ENCODE assay signal across 8 cellular contexts in genomic region chr17:50721194-50722010, GRCh38. TPM values are rescaled to one million over a fixed set of nuclear protein-coding genes. Genes with fewer than 3 reads are reported as not detected.
DNase-seq lines count a peak whose midpoint lies in the region; ATAC-seq, FAIRE-seq and TF ChIP-seq lines count a peak whose summit lies in the region.

No MANE protein-coding gene starts in this region.

- no peaks in the 10 kb centered on the region for H3K9me3 Mint-ChIP-seq in activated naive CD8-positive, alpha-beta T cell treated with anti-CD3 and anti-CD28 coated beads, Interleukin-2, amount 50 U/mL, for 24 hours

- TF ChIP-seq EP300 in HepG2 (IDR thresholded peaks at IDR 0.05; ENCODE audit: low read depth in 2 of 2, low read length in 2 of 2), result no peak
- TF ChIP-seq EP300 in HepG2 (CRISPR knock-in tag; IDR thresholded peaks at IDR 0.05; ENCODE audit: borderline replicate concordance), result no peak
- TF ChIP-seq EP300 in upper lobe of left lung (IDR thresholded peaks at IDR 0.05), result no peak

- H3K4me2 ChIP-seq in HepG2 (ENCODE audit: low read depth, low read length), result peak overlapping the region; percentile 95

- no peaks in the 10 kb centered on the region for H3K36me3 ChIP-seq in BJ (ENCODE audit: control insufficient read depth, insufficient read depth, low read length)
- H3K36me3 ChIP-seq in HUES6 (ENCODE audit: control insufficient read depth, insufficient read depth, low read length), result no peaks in the 10 kb centered on the region; the same call in 1 of the 2 replicates
- peaks cover 1 to 6% of the 10 kb centered on the region in 2 experiments; a peak in 1 of 5 replicates for H3K36me3 ChIP-seq in HepG2 (replicated peaks in 1 of 2; ENCODE audit: control insufficient read depth in 1 of 2, insufficient read depth in 2 of 2, low read length in 2 of 2)
- peaks cover 0 to 4% (median 0%) of the 10 kb centered on the region in 4 donors for H3K36me3 ChIP-seq in upper lobe of left lung

- H3K4me3 ChIP-seq in BJ (ENCODE audit: low read depth, low read length) (peak overlapping the region; percentile 96), HUES6 (ENCODE audit: low read depth, low read length) (peak overlapping the region; percentile 91), HepG2 (replicated peaks in 1 of 3; ENCODE audit: insufficient read depth in 1 of 3, low read depth in 2 of 3, low read length in 3 of 3) (peak overlapping the region; percentile 82 to 96 (median 94); a peak in 5 of 6 replicates), upper lobe of left lung (peak overlapping the region; percentile 19 to 82 (median 76))

- H3K27ac Mint-ChIP-seq in activated naive CD8-positive, alpha-beta T cell treated with anti-CD3 and anti-CD28 coated beads, Interleukin-2, amount 50 U/mL, for 24 hours, result peak overlapping the region; percentile 99

- CTCF ChIA-PET in BJ (lab: Yijun Ruan, JAX) (no interaction called here), HepG2 (lab: Yijun Ruan, JAX; ENCODE audit: low intra/inter-chr PET ratio, low total read pairs) (no interaction called here)

- no peak for TF ChIP-seq RAD21 in HepG2 (CRISPR knock-in tag; IDR thresholded peaks at IDR 0.05)

- H3K9ac ChIP-seq in HUES6 (ENCODE audit: low read length) (peak overlapping the region; percentile 10), HepG2 (ENCODE audit: insufficient read depth, low read depth, low read length) (peak overlapping the region; percentile 97)

- intact Hi-C loops in HepG2 (cut with micrococcal nuclease; ENCODE audit: unreplicated experiment), result no loop called here

- POLR2A ChIA-PET in BJ (lab: Charles Lee) (no interaction called here), HepG2 (lab: Yijun Ruan, JAX) (interaction anchor here (1.2 to 1.3 kb wide), 2 partner anchors 13 to 178 kb away, joined by 3 to 6 read pairs; partner anchors contain the start of gene ANKRD40)

- H3K79me2 ChIP-seq in HepG2 (ENCODE audit: insufficient read depth, low read length), result peaks cover 69% of the 10 kb centered on the region

- in situ Hi-C loops in HepG2 (cut with HindIII; ENCODE audit: extremely low pct_ligation_motif_present, low pct_unique_long_range_greater_than_20kb), result no loop called here

- H4K20me1 ChIP-seq in HepG2 (ENCODE audit: insufficient read depth, low read length), result peaks cover 68% of the 10 kb centered on the region

- no peaks in the 10 kb centered on the region for H3K9me3 ChIP-seq in HUES6 (ENCODE audit: control insufficient read depth, insufficient read depth, low read depth, low read length)
- H3K9me3 ChIP-seq in HepG2 (ENCODE audit: low read length), result no peaks in the 10 kb centered on the region
- no peaks in the 10 kb centered on the region for H3K9me3 ChIP-seq in upper lobe of left lung

- H3K27me3 Mint-ChIP-seq in activated naive CD8-positive, alpha-beta T cell treated with anti-CD3 and anti-CD28 coated beads, Interleukin-2, amount 50 U/mL, for 24 hours, result no peaks in the 10 kb centered on the region

- H3K27ac ChIP-seq in HUES6 (ENCODE audit: low read depth, low read length), result no peak overlapping the region
- peak overlapping the region; percentile 95 for H3K27ac ChIP-seq in HepG2 (ENCODE audit: extremely low read length, insufficient read depth, low read length)
- peak overlapping the region in 3 of 4 donors; percentile 96 to 99 (median 98) for H3K27ac ChIP-seq in upper lobe of left lung

- peaks cover 26% of the 10 kb centered on the region for H3K36me3 Mint-ChIP-seq in activated naive CD8-positive, alpha-beta T cell treated with anti-CD3 and anti-CD28 coated beads, Interleukin-2, amount 50 U/mL, for 24 hours (ENCODE audit: low read depth)

- no TSS peak for BruUV-seq in HepG2 (replicated peaks; lab: Mats Ljungman, UMichigan)

- WGBS in HepG2 (ENCODE audit: low lambda C conversion rate), result 6% methylated on average over 7 of the region's 7 CpGs
- 6% methylated on average over 7 of the region's 7 CpGs for WGBS in upper lobe of left lung, 2 donors

- FAIRE-seq in HepG2 (lab: Jason Lieb, UNC), result peak; percentile 12

- DNase-seq in BJ (ENCODE audit: low read depth) (no peak), HepG2 (ENCODE audit: low spot score) (no peak), upper lobe of left lung (no peak), NCI-H187 (lab: John Stamatoyannopoulos, UW) (no peak), iPS-NIHi11 (ENCODE audit: low spot score) (no peak)
- DNase-seq in activated naive CD8-positive, alpha-beta T cell treated with anti-CD3 and anti-CD28 coated beads, Interleukin-2, amount 50 U/mL, for 24 hours, result no peak

- no peaks in the 10 kb centered on the region for H3K27me3 ChIP-seq in BJ (ENCODE audit: control insufficient read depth, insufficient read depth, low read length)
- no peaks in the 10 kb centered on the region for H3K27me3 ChIP-seq in HUES6 (ENCODE audit: control insufficient read depth, insufficient read depth, low read length)
- H3K27me3 ChIP-seq in HepG2 (ENCODE audit: control insufficient read depth in 1 of 2, insufficient read depth in 2 of 2, low read length in 2 of 2), result no peaks in the 10 kb centered on the region
- H3K27me3 ChIP-seq in upper lobe of left lung, result no peaks in the 10 kb centered on the region

- H3K4me1 Mint-ChIP-seq in activated naive CD8-positive, alpha-beta T cell treated with anti-CD3 and anti-CD28 coated beads, Interleukin-2, amount 50 U/mL, for 24 hours, result peaks cover 46% of the 10 kb centered on the region

- H2AFZ ChIP-seq in HepG2 (ENCODE audit: low read length), result no peak overlapping the region

- peak overlapping the region; percentile 88 for H3K4me3 Mint-ChIP-seq in activated naive CD8-positive, alpha-beta T cell treated with anti-CD3 and anti-CD28 coated beads, Interleukin-2, amount 50 U/mL, for 24 hours

- TF ChIP-seq CTCF in BJ (IDR thresholded peaks at IDR 0.05; ENCODE audit: insufficient read depth, low read depth, low read length) (no peak), HepG2 (CRISPR knock-in tag; IDR thresholded peaks at IDR 0.05) (no peak), upper lobe of left lung (IDR thresholded peaks at IDR 0.05) (no peak)

- H3K4me1 ChIP-seq in HUES6 (ENCODE audit: control insufficient read depth, insufficient read depth, low read length), result peaks cover 16% of the 10 kb centered on the region
- H3K4me1 ChIP-seq in HepG2 (ENCODE audit: insufficient read depth, low read length), result peaks cover 70% of the 10 kb centered on the region
- H3K4me1 ChIP-seq in upper lobe of left lung, result peaks cover 39 to 54% (median 48%) of the 10 kb centered on the region in 4 donors

- TF ChIP-seq POLR2A in HepG2 (IDR thresholded peaks at IDR 0.05; ENCODE audit: insufficient read depth in 1 of 2, low read depth in 2 of 2, low read length in 2 of 2) (no peak), upper lobe of left lung (IDR thresholded peaks at IDR 0.05) (no peak)

- ATAC-seq in activated naive CD8-positive, alpha-beta T cell treated with anti-CD3 and anti-CD28 coated beads, Interleukin-2, amount 50 U/mL, for 24 hours, result peak; percentile 17
- ATAC-seq in HepG2 (no peak), upper lobe of left lung (ENCODE audit: low FRiP score in 2 of 2) (no peak), HG03460 (IDR thresholded peaks at IDR 0.05; ENCODE audit: unreplicated experiment) (no peak)

RNA-seq across cellular contexts. Expression of gene LUC7L3, which starts 2.0 kb away (rescaled TPM):
- 55.6 and 63.2 TPM in 2 replicates for polyA plus RNA-seq in BJ (2011; rRNA removed)
- polyA minus RNA-seq in BJ (2011; rRNA and poly(A)+ RNA removed), result 7.6 and 8.8 TPM in 2 replicates
- 60.2 and 108 TPM in 2 replicates for total RNA-seq in HepG2 (2016; rRNA removed; fragmentation: Illumina TruSeq; extraction: Trizol)
- total RNA-seq in HepG2 (2016; cell fraction: cytosol; rRNA removed; fragmentation: Illumina TruSeq; extraction: Trizol; ENCODE audit: low read depth), result 18.8 and 26.1 TPM in 2 replicates
- 62.5 and 109 TPM in 2 replicates for total RNA-seq in HepG2 (2016; cell fraction: insoluble cytoplasmic fraction; rRNA removed; fragmentation: Illumina TruSeq; extraction: Trizol)
- total RNA-seq in HepG2 (2016; cell fraction: membrane; rRNA removed; fragmentation: Illumina TruSeq; extraction: Trizol), result 14.5 and 18.9 TPM in 2 replicates
- 195 TPM in 2 replicates for total RNA-seq in HepG2 (2016; cell fraction: nucleus; rRNA removed; fragmentation: Illumina TruSeq; extraction: Trizol)
- polyA plus RNA-seq in HepG2 (2011; rRNA removed), result 95.9 and 120 TPM in 2 replicates
- 30.0 and 34.7 TPM in 2 replicates for polyA plus RNA-seq in HepG2 (2011; cell fraction: cytosol; rRNA removed)
- 415 and 478 TPM in 2 replicates for polyA plus RNA-seq in HepG2 (2011; cell fraction: nucleus; rRNA removed)
- 194 and 235 TPM in 2 replicates for polyA plus RNA-seq in HepG2 (2012)
- 7.1 and 8.6 TPM in 2 replicates for polyA plus RNA-seq in HepG2 (2016; cell fraction: cytosol; fragmentation: Illumina TruSeq; extraction: Trizol; ENCODE audit: low read depth)
- polyA plus RNA-seq in HepG2 (2016; cell fraction: insoluble cytoplasmic fraction; fragmentation: Illumina TruSeq; extraction: Trizol; ENCODE audit: low read depth), result 136 and 147 TPM in 2 replicates
- polyA plus RNA-seq in HepG2 (2016; cell fraction: membrane; fragmentation: Illumina TruSeq; extraction: Trizol; ENCODE audit: low read depth), result 13.0 and 18.1 TPM in 2 replicates
- polyA plus RNA-seq in HepG2 (2016; cell fraction: nucleus; fragmentation: Illumina TruSeq; extraction: Trizol; ENCODE audit: insufficient read depth, low read depth), result 530 TPM in 2 replicates
- polyA minus RNA-seq in HepG2 (2011; rRNA and poly(A)+ RNA removed; ENCODE audit: low replicate concordance), result 33.0 and 52.4 TPM in 2 replicates
- 14.1 and 14.4 TPM in 2 replicates for polyA minus RNA-seq in HepG2 (2011; cell fraction: cytosol; rRNA and poly(A)+ RNA removed)
- 321 and 363 TPM in 2 replicates for polyA minus RNA-seq in HepG2 (2011; cell fraction: nucleus; rRNA and poly(A)+ RNA removed)
- total RNA-seq in upper lobe of left lung, result 100 to 1,000 TPM in 2 of 6 donors, 10 to 100 TPM in 4; 38.2 to 625 (median 91.4) TPM

RNA-seq across cellular contexts. Expression of gene ANKRD40, which starts 13.7 kb away (rescaled TPM):
- 19.0 and 29.5 TPM in 2 replicates for polyA plus RNA-seq in BJ (2011; rRNA removed)
- 17.5 and 22.8 TPM in 2 replicates for polyA minus RNA-seq in BJ (2011; rRNA and poly(A)+ RNA removed)
- total RNA-seq in HepG2 (2016; rRNA removed; fragmentation: Illumina TruSeq; extraction: Trizol), result 46.4 and 52.4 TPM in 2 replicates
- total RNA-seq in HepG2 (2016; cell fraction: cytosol; rRNA removed; fragmentation: Illumina TruSeq; extraction: Trizol; ENCODE audit: low read depth), result 14.8 and 17.0 TPM in 2 replicates
- total RNA-seq in HepG2 (2016; cell fraction: insoluble cytoplasmic fraction; rRNA removed; fragmentation: Illumina TruSeq; extraction: Trizol), result 43.9 and 45.1 TPM in 2 replicates
- 53.6 and 57.7 TPM in 2 replicates for total RNA-seq in HepG2 (2016; cell fraction: membrane; rRNA removed; fragmentation: Illumina TruSeq; extraction: Trizol)
- total RNA-seq in HepG2 (2016; cell fraction: nucleus; rRNA removed; fragmentation: Illumina TruSeq; extraction: Trizol), result 27.7 and 32.1 TPM in 2 replicates
- 30.2 and 35.0 TPM in 2 replicates for polyA plus RNA-seq in HepG2 (2011; rRNA removed)
- polyA plus RNA-seq in HepG2 (2011; cell fraction: cytosol; rRNA removed), result 20.9 and 27.5 TPM in 2 replicates
- 14.0 and 17.7 TPM in 2 replicates for polyA plus RNA-seq in HepG2 (2011; cell fraction: nucleus; rRNA removed)
- 25.7 and 26.1 TPM in 2 replicates for polyA plus RNA-seq in HepG2 (2012)
- polyA plus RNA-seq in HepG2 (2016; cell fraction: cytosol; fragmentation: Illumina TruSeq; extraction: Trizol; ENCODE audit: low read depth), result 12.7 TPM in 2 replicates
- polyA plus RNA-seq in HepG2 (2016; cell fraction: insoluble cytoplasmic fraction; fragmentation: Illumina TruSeq; extraction: Trizol; ENCODE audit: low read depth), result 37.2 and 46.0 TPM in 2 replicates
- 34.9 and 37.7 TPM in 2 replicates for polyA plus RNA-seq in HepG2 (2016; cell fraction: membrane; fragmentation: Illumina TruSeq; extraction: Trizol; ENCODE audit: low read depth)
- polyA plus RNA-seq in HepG2 (2016; cell fraction: nucleus; fragmentation: Illumina TruSeq; extraction: Trizol; ENCODE audit: insufficient read depth, low read depth), result 52.0 and 58.7 TPM in 2 replicates
- polyA minus RNA-seq in HepG2 (2011; rRNA and poly(A)+ RNA removed; ENCODE audit: low replicate concordance), result 22.7 and 24.6 TPM in 2 replicates
- 31.7 and 31.9 TPM in 2 replicates for polyA minus RNA-seq in HepG2 (2011; cell fraction: cytosol; rRNA and poly(A)+ RNA removed)
- 21.2 and 23.9 TPM in 2 replicates for polyA minus RNA-seq in HepG2 (2011; cell fraction: nucleus; rRNA and poly(A)+ RNA removed)
- 10 to 100 TPM; 27.9 to 52.9 (median 43.7) TPM for total RNA-seq in upper lobe of left lung

RNA-seq across cellular contexts. Expression of gene ANKRD40CL, which starts 45.9 kb away (rescaled TPM):
- polyA plus RNA-seq in BJ (2011; rRNA removed), result not detected in 2 replicates
- not detected in 2 replicates for polyA minus RNA-seq in BJ (2011; rRNA and poly(A)+ RNA removed)
- 0.11 TPM in 1 of 2 replicates, not detected in the other for total RNA-seq in HepG2 (2016; rRNA removed; fragmentation: Illumina TruSeq; extraction: Trizol)
- total RNA-seq in HepG2 (2016; cell fraction: cytosol; rRNA removed; fragmentation: Illumina TruSeq; extraction: Trizol; ENCODE audit: low read depth), result 0.35 TPM in 1 of 2 replicates, not detected in the other
- not detected in 2 replicates for total RNA-seq in HepG2 (2016; cell fraction: insoluble cytoplasmic fraction; rRNA removed; fragmentation: Illumina TruSeq; extraction: Trizol)
- total RNA-seq in HepG2 (2016; cell fraction: membrane; rRNA removed; fragmentation: Illumina TruSeq; extraction: Trizol), result 0.52 TPM in 1 of 2 replicates, not detected in the other
- not detected in 2 replicates for total RNA-seq in HepG2 (2016; cell fraction: nucleus; rRNA removed; fragmentation: Illumina TruSeq; extraction: Trizol)
- polyA plus RNA-seq in HepG2 (2011; rRNA removed), result 0.03 and 0.09 TPM in 2 replicates
- polyA plus RNA-seq in HepG2 (2011; cell fraction: cytosol; rRNA removed), result 0.05 TPM in 1 of 2 replicates, not detected in the other
- 0.03 TPM in 1 of 2 replicates, not detected in the other for polyA plus RNA-seq in HepG2 (2011; cell fraction: nucleus; rRNA removed)
- 0.27 and 0.63 TPM in 2 replicates for polyA plus RNA-seq in HepG2 (2012)
- not detected in 2 replicates for polyA plus RNA-seq in HepG2 (2016; cell fraction: cytosol; fragmentation: Illumina TruSeq; extraction: Trizol; ENCODE audit: low read depth)
- not detected in 2 replicates for polyA plus RNA-seq in HepG2 (2016; cell fraction: insoluble cytoplasmic fraction; fragmentation: Illumina TruSeq; extraction: Trizol; ENCODE audit: low read depth)
- 0.27 TPM in 1 of 2 replicates, not detected in the other for polyA plus RNA-seq in HepG2 (2016; cell fraction: membrane; fragmentation: Illumina TruSeq; extraction: Trizol; ENCODE audit: low read depth)
- polyA plus RNA-seq in HepG2 (2016; cell fraction: nucleus; fragmentation: Illumina TruSeq; extraction: Trizol; ENCODE audit: insufficient read depth, low read depth), result not detected in 2 replicates
- not detected in 2 replicates for polyA minus RNA-seq in HepG2 (2011; rRNA and poly(A)+ RNA removed; ENCODE audit: low replicate concordance)
- polyA minus RNA-seq in HepG2 (2011; cell fraction: cytosol; rRNA and poly(A)+ RNA removed), result not detected in 2 replicates
- 0.26 TPM in 1 of 2 replicates, not detected in the other for polyA minus RNA-seq in HepG2 (2011; cell fraction: nucleus; rRNA and poly(A)+ RNA removed)
- total RNA-seq in upper lobe of left lung, result not detected
